Comparison of ENCODE assay signal across 8 cellular contexts in genomic region chr2:213152888-213153287, GRCh38. TPM values are rescaled to one million over a fixed set of nuclear protein-coding genes. Genes with fewer than 3 reads are reported as not detected.
DNase-seq lines count a peak whose midpoint lies in the region; ATAC-seq, FAIRE-seq and TF ChIP-seq lines count a peak whose summit lies in the region.

No MANE protein-coding gene starts in this region.

- H3K27ac ChIP-seq in heart right ventricle = peak overlapping the region in 9 of 10 donors; percentile 86 to 97 (median 93)
- peak overlapping the region; percentile 96 to 97 for H3K27ac ChIP-seq in uterus

- intact Hi-C loops in heart right ventricle (cut with DNase I) (loop anchor here (1.0 to 10.0 kb wide), 7 partner anchors 86 to 468 kb away; no protein-coding TSS in a partner anchor), left cardiac atrium (cut with DNase I) (loop anchor here in 1 of 2 donors (5.0 kb wide), 1 partner anchor 376 kb away; no protein-coding TSS in a partner anchor), uterus (cut with DNase I; ENCODE audit: low total_unique reads) (no loop called here)

- TF ChIP-seq CTCF in heart right ventricle (IDR thresholded peaks at IDR 0.05) = no peak
- TF ChIP-seq CTCF in bronchial epithelial cell (IDR thresholded peaks at IDR 0.05; ENCODE audit: insufficient read depth, low read length, severe bottlenecking) = no peak
- no peak for TF ChIP-seq CTCF in uterus (IDR thresholded peaks at IDR 0.05)

- H3K27me3 ChIP-seq in heart right ventricle (peaks cover 0 to 7% (median 0%) of the 10 kb centered on the region in 7 donors), bronchial epithelial cell (ENCODE audit: control insufficient read depth, insufficient read depth, low read length) (no peaks in the 10 kb centered on the region), mucosa of stomach (ENCODE audit: control insufficient read depth, insufficient read depth, low read length) (no peaks in the 10 kb centered on the region), uterus (no peaks in the 10 kb centered on the region)

- no peaks in the 10 kb centered on the region for H3K9me3 ChIP-seq in heart right ventricle
- no peaks in the 10 kb centered on the region for H3K9me3 ChIP-seq in mucosa of stomach (ENCODE audit: control insufficient read depth, low read length)
- no peaks in the 10 kb centered on the region for H3K9me3 ChIP-seq in uterus

- H3K36me3 ChIP-seq in heart right ventricle (no peaks in the 10 kb centered on the region), bronchial epithelial cell (ENCODE audit: control insufficient read depth, insufficient read depth, low read length) (no peaks in the 10 kb centered on the region), mucosa of stomach (ENCODE audit: control insufficient read depth, insufficient read depth, low read length) (no peaks in the 10 kb centered on the region), uterus (no peaks in the 10 kb centered on the region)

- no peak for FAIRE-seq in bronchial epithelial cell (lab: Jason Lieb, UNC)

- H3K4me1 ChIP-seq in heart right ventricle = peaks cover 0 to 38% (median 13%) of the 10 kb centered on the region in 9 donors
- no peaks in the 10 kb centered on the region for H3K4me1 ChIP-seq in mucosa of stomach (ENCODE audit: control insufficient read depth, insufficient read depth, low read length)
- H3K4me1 ChIP-seq in uterus = no peaks in the 10 kb centered on the region

- DNase-seq in heart right ventricle = no peak
- no peak for DNase-seq in left cardiac atrium
- DNase-seq in bronchial epithelial cell (ENCODE audit: low read depth) = no peak
- no peak for DNase-seq in uterus
- DNase-seq in NCI-H524 treated with DMSO at 0.1 percent for 48 hours (lab: John Stamatoyannopoulos, UW) = no peak
- DNase-seq in KG1 (lab: John Stamatoyannopoulos, UW) = no peak

- H3K4me3 ChIP-seq in heart right ventricle (peak overlapping the region in 9 of 10 donors; percentile 72 to 93 (median 89)), bronchial epithelial cell (ENCODE audit: low read depth, low read length) (peak overlapping the region; percentile 86), mucosa of stomach (ENCODE audit: low read length) (peak overlapping the region; percentile 0), uterus (peak overlapping the region; percentile 86 to 98)

- WGBS in heart right ventricle, 2 donors = 56 to 61% methylated on average over 6 of the region's 6 CpGs

- no peak for ATAC-seq in heart right ventricle
- no peak for ATAC-seq in left cardiac atrium
- ATAC-seq in GM19351 (IDR thresholded peaks at IDR 0.05; ENCODE audit: unreplicated experiment) = no peak

- no peak for TF ChIP-seq POLR2A in uterus (IDR thresholded peaks at IDR 0.05)

- peak overlapping the region; percentile 82 for H3K9ac ChIP-seq in mucosa of stomach (ENCODE audit: low read length)

RNA-seq across cellular contexts. Expression of gene IKZF2, which starts 1.5 kb away (rescaled TPM):
- total RNA-seq in heart right ventricle (1 to 10 TPM; 2.0 to 8.1 (median 6.0) TPM), left cardiac atrium (1 to 10 TPM; 3.8 to 6.3 TPM), bronchial epithelial cell (9.0 and 27.4 TPM in 2 replicates), uterus (10 to 100 TPM in 1 of 4 donors, 1 to 10 TPM in 3; 2.6 to 14.5 (median 4.2) TPM)
- polyA plus RNA-seq in heart right ventricle = under 1 TPM; 0.36 to 0.80 TPM

Comparison
In these comparisons a context has a peak if more than half of its experiments do, and no peak if none do; other contexts are left out.
1. H3K4me3 ChIP-seq: peak in every context shown above with its lines; median percentile 92 in uterus; 89 in heart right ventricle; 86 in bronchial epithelial cell; 0 in mucosa of stomach.